In genomic region chr3:39051649-39052557, GRCh38 we compare ENCODE assay signal across 1 cellular context.
TF ChIP-seq lines count a peak whose summit lies in the region.

SCN11A (minus strand) TSS chr3:39051944; CDS start chr3:38950362, 101,582 bp downstream.
WDR48 (plus strand) TSS chr3:39052016; CDS start chr3:39052026, 10 bp downstream.

TF ChIP-seq in HCT116, 20 proteins besides CTCF, POLR2A, EP300 and RAD21 (continued from another document):
- TF ChIP-seq ZFX (IDR thresholded peaks at IDR 0.05) = 0 out of 2 replicates have a peak, but pooled peaks have one; percentile 15
TF ChIP-seq in HCT116: peak in this region for 7.
